Comparison of ENCODE assay signal across 18 cellular contexts in the genomic region with DNA sequence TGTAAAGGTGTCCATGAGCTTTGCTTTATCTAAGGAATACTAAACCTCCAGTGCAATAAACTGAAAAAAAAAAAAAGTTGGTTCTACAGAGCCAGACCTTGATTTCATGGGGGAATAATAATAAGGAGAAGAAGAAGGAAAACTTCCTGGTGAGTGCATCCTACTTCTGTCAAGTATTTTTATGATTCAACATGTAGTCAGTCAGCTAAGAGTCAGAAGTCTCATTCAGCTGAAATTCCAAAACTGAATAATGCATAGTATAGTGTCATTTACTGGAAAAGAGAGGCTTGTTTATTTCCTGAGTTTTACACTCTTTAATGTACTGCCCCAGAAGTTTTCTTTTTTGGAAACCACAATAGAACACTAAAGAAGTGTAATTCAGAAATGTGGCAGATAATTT.
DNase-seq lines count a peak whose midpoint lies in the region; ATAC-seq and TF ChIP-seq lines count a peak whose summit lies in the region.
"Had no signal": no experiment of that assay in that cellular context is flagged by ENCODE, and none has a peak within 500 bp of the region (broad histone marks: within the 10 kb centered on the region; RNA-seq: fewer than 3 reads in every experiment).

No MANE protein-coding gene starts in this region.

- intact Hi-C loops in aorta (cut with DNase I), result no loop called here
- intact Hi-C loops in transverse colon (cut with DNase I; ENCODE audit: low total_unique reads), result no loop called here

- H3K4me1 ChIP-seq in HUES48 (ENCODE audit: control insufficient read depth, insufficient read depth, low read length) (peaks cover 20% of the 10 kb centered on the region), aorta (ENCODE audit: control insufficient read depth in 1 of 2, insufficient read depth in 2 of 2, low read length in 2 of 2) (no peaks in the 10 kb centered on the region), transverse colon (no peaks in the 10 kb centered on the region)
- H3K4me1 ChIP-seq: right lobe of liver had no signal

- no peak for TF ChIP-seq EP300 in transverse colon (IDR thresholded peaks at IDR 0.05; ENCODE audit: low read depth)

- no peak overlapping the region for H3K9ac ChIP-seq in HUES48 (ENCODE audit: low read depth, low read length)

- ATAC-seq in aorta (ENCODE audit: low FRiP score), result no peak
- ATAC-seq: naive thymus-derived CD8-positive, alpha-beta T cell; right lobe of liver; T-helper 17 cell had no signal

- H3K4me3 ChIP-seq in AG09309 (ENCODE audit: control insufficient read depth, low read depth, low read length) (no peak overlapping the region), HUES48 (ENCODE audit: low read depth, low read length) (no peak overlapping the region), astrocyte of the spinal cord (ENCODE audit: low read depth, low read length) (no peak overlapping the region), aorta (ENCODE audit: low read length in 2 of 2) (no peak overlapping the region), transverse colon (no peak overlapping the region)
- H3K4me3 ChIP-seq: right lobe of liver had no signal

- H3K27me3 ChIP-seq in HUES48 (ENCODE audit: control insufficient read depth, insufficient read depth, low read length) (no peaks in the 10 kb centered on the region), aorta (ENCODE audit: control insufficient read depth in 1 of 2, insufficient read depth in 2 of 2, low read length in 1 of 2) (no peaks in the 10 kb centered on the region), transverse colon (no peaks in the 10 kb centered on the region)
- H3K27me3 ChIP-seq: right lobe of liver had no signal

- in situ Hi-C loops in astrocyte of the spinal cord (cut with HindIII; ENCODE audit: low sequenced_read_pairs), result no loop called here
- in situ Hi-C loops in transverse colon (cut with MboI; ENCODE audit: low pct_ligation_motif_present in 1 of 4, low pct_unique_long_range_greater_than_20kb in 1 of 4, low sequenced_read_pairs in 3 of 4), result no loop called here

- H3K27ac ChIP-seq in HUES48 (ENCODE audit: low read depth, low read length) (peak overlapping the region; percentile 42), aorta (ENCODE audit: low read depth in 1 of 2, low read length in 2 of 2) (no peak overlapping the region), transverse colon (no peak overlapping the region)
- H3K27ac ChIP-seq: HL-60, right lobe of liver had no signal

- DNase-seq in AG09309 (ENCODE audit: low read depth) (peak; percentile 21), astrocyte of the spinal cord (ENCODE audit: low read depth, low spot score) (peak; percentile 54), kidney glomerular epithelial cell (lab: John Stamatoyannopoulos, UW) (peak; percentile 27), anterior cingulate cortex (lab: John Stamatoyannopoulos, UW) (no peak), aorta (no peak), NCI-H774 (lab: John Stamatoyannopoulos, UW) (no peak), transverse colon (no peak)
- DNase-seq: activated CD4-positive, alpha-beta T cell treated with anti-CD3 and anti-CD28 coated beads for 4 hours; CD4-positive, CD25-positive, alpha-beta regulatory T cell; GDM1; H9; left cardiac atrium; MV-4-11; naive thymus-derived CD8-positive, alpha-beta T cell; right lobe of liver; T-helper 17 cell had no signal

- H3K36me3 ChIP-seq in HUES48 (ENCODE audit: control insufficient read depth, insufficient read depth, low read length), result no peaks in the 10 kb centered on the region
- H3K36me3 ChIP-seq in aorta (ENCODE audit: control insufficient read depth in 1 of 2, insufficient read depth in 2 of 2, low read length in 1 of 2), result no peaks in the 10 kb centered on the region
- H3K36me3 ChIP-seq in transverse colon, result no peaks in the 10 kb centered on the region
- H3K36me3 ChIP-seq: right lobe of liver had no signal

- no peaks in the 10 kb centered on the region for H3K9me3 ChIP-seq in HUES48 (ENCODE audit: control insufficient read depth, insufficient read depth, low read length)
- H3K9me3 ChIP-seq in aorta (ENCODE audit: control insufficient read depth, low read length), result peaks cover 3% of the 10 kb centered on the region
- no peaks in the 10 kb centered on the region for H3K9me3 ChIP-seq in transverse colon
- H3K9me3 ChIP-seq: right lobe of liver had no signal

- TF ChIP-seq POLR2A in transverse colon (IDR thresholded peaks at IDR 0.05), result no peak

- TF ChIP-seq CTCF in AG09309 (IDR thresholded peaks at IDR 0.05; ENCODE audit: control insufficient read depth, insufficient read depth, low read depth, low read length, missing control alignments), result no peak
- no peak for TF ChIP-seq CTCF in astrocyte of the spinal cord (IDR thresholded peaks at IDR 0.05; ENCODE audit: low read depth, low read length)
- no peak for TF ChIP-seq CTCF in transverse colon (IDR thresholded peaks at IDR 0.05)

Comparison
In these comparisons a context has a peak if more than half of its experiments do, and no peak if none do; other contexts are left out.
1. DNase-seq: peak in AG09309 (single experiment), astrocyte of the spinal cord (single experiment) and kidney glomerular epithelial cell (single experiment); none in anterior cingulate cortex (0 of 58), aorta (0 of 2), NCI-H774 (single experiment) and transverse colon (single experiment).